Comparison of ENCODE assay signal across 8 cellular contexts in the genomic region with DNA sequence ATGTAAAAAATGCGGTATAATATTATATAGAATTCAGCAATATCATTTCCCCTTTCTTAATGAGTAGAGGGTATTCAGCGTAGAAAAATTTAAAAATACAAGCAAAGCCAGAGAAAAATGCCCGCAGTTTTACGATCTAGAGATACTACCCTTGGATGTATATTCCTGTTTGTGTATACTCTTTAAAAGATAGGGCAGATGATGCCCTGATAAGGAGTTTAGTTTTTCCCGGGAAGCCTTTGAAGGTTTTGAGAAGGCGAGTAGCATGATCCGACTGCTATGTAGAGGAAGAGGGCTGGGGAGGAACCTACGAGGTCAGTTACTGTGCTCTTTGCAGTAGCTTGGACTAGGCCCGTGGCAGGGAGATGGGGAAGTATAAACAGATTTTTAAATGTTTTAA. TPM values are rescaled to one million over a fixed set of nuclear protein-coding genes. Genes with fewer than 3 reads are reported as not detected.
DNase-seq lines count a peak whose midpoint lies in the region; ATAC-seq and TF ChIP-seq lines count a peak whose summit lies in the region.

No MANE protein-coding gene starts in this region.

- H3K4me1 ChIP-seq in urinary bladder (ENCODE audit: insufficient read depth): no peaks in the 10 kb centered on the region

- peak overlapping the region; percentile 70 for H3K27ac Mint-ChIP-seq in mesothelial cell of epicardium

- H3K9me3 Mint-ChIP-seq in mesothelial cell of epicardium: no peaks in the 10 kb centered on the region

- peak overlapping the region; percentile 91 for H3K4me3 ChIP-seq in AG09309 (ENCODE audit: control insufficient read depth, low read depth, low read length)
- H3K4me3 ChIP-seq in urinary bladder (ENCODE audit: low read depth, low read length): peak overlapping the region; percentile 100

- H3K4me1 Mint-ChIP-seq in mesothelial cell of epicardium: peaks cover 52% of the 10 kb centered on the region

- H3K27ac ChIP-seq in urinary bladder (ENCODE audit: low read depth): peak overlapping the region; percentile 16

- TF ChIP-seq CTCF in AG09309 (IDR thresholded peaks at IDR 0.05; ENCODE audit: control insufficient read depth, insufficient read depth, low read depth, low read length, missing control alignments): no peak
- TF ChIP-seq CTCF in mesothelial cell of epicardium (IDR thresholded peaks at IDR 0.05; ENCODE audit: unreplicated experiment): no peak

- H3K36me3 Mint-ChIP-seq in mesothelial cell of epicardium: peaks cover 4% of the 10 kb centered on the region

- peak overlapping the region; percentile 73 for H3K4me3 Mint-ChIP-seq in mesothelial cell of epicardium

- H3K27me3 Mint-ChIP-seq in mesothelial cell of epicardium (ENCODE audit: low read depth): no peaks in the 10 kb centered on the region

- WGBS in urinary bladder: 3% methylated on average over 9 of the region's 9 CpGs

- ATAC-seq in GM21447 (IDR thresholded peaks at IDR 0.05; ENCODE audit: unreplicated experiment): peak; percentile 29
- no peak for ATAC-seq in HG02759 (IDR thresholded peaks at IDR 0.05; ENCODE audit: unreplicated experiment)
- no peak for ATAC-seq in GM19463 (IDR thresholded peaks at IDR 0.05; ENCODE audit: unreplicated experiment)

- no peaks in the 10 kb centered on the region for H3K36me3 ChIP-seq in urinary bladder (ENCODE audit: insufficient read depth)

- DNase-seq in AG09309 (ENCODE audit: low read depth): no peak
- DNase-seq in RPMI7951 (ENCODE audit: low read depth): peak; percentile 40
- peak; percentile 55 for DNase-seq in dermis blood vessel endothelial cell
- DNase-seq in mesothelial cell of epicardium (ENCODE audit: low spot score in 2 of 2, unreplicated experiment in 2 of 2): no peak

RNA-seq across cellular contexts. Expression of a gene that starts 1.2 kb away (rescaled TPM):
- 32.0 and 33.2 TPM in 2 replicates for total RNA-seq in RPMI7951 (2014; rRNA removed; shearing (Covaris generic))
- total RNA-seq in dermis blood vessel endothelial cell (40.8 and 41.1 TPM in 2 replicates), mesothelial cell of epicardium (65.5 to 72.7 TPM (median 66.0 TPM) in 3 replicates), urinary bladder (41.1 TPM)
- polyA plus RNA-seq in urinary bladder: 13.4 TPM

Comparison
In these comparisons a context has a peak if more than half of its experiments do, and no peak if none do; other contexts are left out.
1. DNase-seq: peak in RPMI7951 (single experiment) and dermis blood vessel endothelial cell (single experiment); none in AG09309 (single experiment) and mesothelial cell of epicardium (0 of 2).